In genomic region chr1:154970631-154971340, GRCh38 we compare ENCODE assay signal across 8 cellular contexts. TPM values are rescaled to one million over a fixed set of nuclear protein-coding genes. Genes with fewer than 3 reads are reported as not detected.
DNase-seq lines count a peak whose midpoint lies in the region; ATAC-seq lines count a peak whose summit lies in the region.

Gene SHC1 (minus strand): TSS chr1:154970747. CDS start chr1:154970526, 221 bp downstream.

- DNase-seq in COLO829 (ENCODE audit: low spot score) (peak; percentile 92), SK-MEL-5 (ENCODE audit: low read depth, low spot score) (peak; percentile 90), T47D (ENCODE audit: low read depth in 1 of 2, low spot score in 1 of 2) (peak; percentile 93 to 94), renal cortical epithelial cell (ENCODE audit: low read depth) (peak; percentile 77), NCI-H2171 (lab: John Stamatoyannopoulos, UW) (no peak)

- ATAC-seq in HG02678 (IDR thresholded peaks at IDR 0.05; ENCODE audit: unreplicated experiment) (peak; percentile 33), GM21447 (IDR thresholded peaks at IDR 0.05; ENCODE audit: unreplicated experiment) (no peak)

- peaks cover 24% of the 10 kb centered on the region for H3K36me3 ChIP-seq in iPS-15b (ENCODE audit: control insufficient read depth, insufficient read depth, low read length)

- H3K9ac ChIP-seq in iPS-15b (ENCODE audit: low read depth, low read length) = peak within 1 kb of the TSS; percentile 56

- no peaks in the 10 kb centered on the region for H3K9me3 ChIP-seq in iPS-15b (ENCODE audit: control insufficient read depth, insufficient read depth, low read length)

- in situ Hi-C loops in SK-MEL-5 (cut with HindIII; ENCODE audit: low pct_unique_long_range_greater_than_20kb, low sequenced_read_pairs) = no loop called here
- in situ Hi-C loops in T47D (cut with HindIII; ENCODE audit: low pct_unique_long_range_greater_than_20kb, low sequenced_read_pairs) = no loop called here

- H3K27me3 ChIP-seq in iPS-15b (ENCODE audit: control insufficient read depth, insufficient read depth, low read length) = no peaks in the 10 kb centered on the region

- H3K4me1 ChIP-seq in iPS-15b (ENCODE audit: control insufficient read depth, insufficient read depth, low read length) = peaks cover 7% of the 10 kb centered on the region

- peak within 1 kb of the TSS; percentile 76 for H3K4me3 ChIP-seq in iPS-15b (ENCODE audit: low read depth, low read length)

RNA-seq across cellular contexts. Expression of gene SHC1, which starts in this region (rescaled TPM):
- total RNA-seq in SK-MEL-5 (2014; rRNA removed; shearing (Covaris generic)) = 102 and 107 TPM in 2 replicates
- 133 and 152 TPM in 2 replicates for polyA plus RNA-seq in SK-MEL-5 (2015; cell fraction: cytosol; rRNA removed)
- polyA plus RNA-seq in SK-MEL-5 (2015; cell fraction: nucleus; rRNA removed) = 162 and 220 TPM in 2 replicates
- 107 and 140 TPM in 2 replicates for total RNA-seq in renal cortical epithelial cell
